16 cellular contexts compared by ENCODE assay signal in genomic region chr2:227860116-227860724, GRCh38. TPM values are rescaled to one million over a fixed set of nuclear protein-coding genes. Genes with fewer than 3 reads are reported as not detected.
DNase-seq lines count a peak whose midpoint lies in the region; ATAC-seq and TF ChIP-seq lines count a peak whose summit lies in the region.
"Had no signal": no experiment of that assay in that cellular context is flagged by ENCODE, and none has a peak within 500 bp of the region (broad histone marks: within the 10 kb centered on the region; RNA-seq: fewer than 3 reads in every experiment).

No MANE protein-coding gene starts in this region.

- no peak overlapping the region for H3K27ac Mint-ChIP-seq in natural killer cell treated with Interleukin-12 subunit alpha and Interleukin-12 subunit beta and Interleukin-15 and Interleukin-18, amount 100 ng/mL, for 72 hours
- no peak overlapping the region for H3K27ac Mint-ChIP-seq in natural killer cell
- peak overlapping the region; percentile 47 for H3K27ac Mint-ChIP-seq in nephron progenitor cell
- H3K27ac Mint-ChIP-seq: activated naive CD8-positive, alpha-beta T cell treated with anti-CD3 and anti-CD28 coated beads, Interleukin-2, amount 50 U/mL, for 24 hours; naive thymus-derived CD4-positive, alpha-beta T cell had no signal

- no peak for TF ChIP-seq CTCF in natural killer cell (IDR thresholded peaks at IDR 0.05)
- no peak for TF ChIP-seq CTCF in nephron progenitor cell (IDR thresholded peaks at IDR 0.05)

- peak; percentile 17 to 33 for ATAC-seq in natural killer cell treated with Interleukin-12 subunit alpha and Interleukin-12 subunit beta and Interleukin-15 and Interleukin-18, amount 100 ng/mL, for 72 hours
- ATAC-seq in natural killer cell = no peak
- ATAC-seq in esophagus mucosa = peak; percentile 79
- ATAC-seq in GM21447 (IDR thresholded peaks at IDR 0.05; ENCODE audit: unreplicated experiment) = no peak
- ATAC-seq in HG03175 (IDR thresholded peaks at IDR 0.05; ENCODE audit: unreplicated experiment) = no peak
- ATAC-seq: activated naive CD8-positive, alpha-beta T cell treated with anti-CD3 and anti-CD28 coated beads, Interleukin-2, amount 50 U/mL, for 24 hours; gastrocnemius medialis; naive thymus-derived CD4-positive, alpha-beta T cell had no signal

- intact Hi-C loops in natural killer cell (cut with micrococcal nuclease) = no loop called here

- no peak for DNase-seq in natural killer cell treated with Interleukin-12 subunit alpha and Interleukin-12 subunit beta and Interleukin-15 and Interleukin-18, amount 100 ng/mL, for 72 hours (ENCODE audit: low spot score)
- DNase-seq in natural killer cell (no peak), nephron progenitor cell (no peak), NCI-H82 (lab: John Stamatoyannopoulos, UW) (no peak)
- DNase-seq in stimulated activated CD4-positive, alpha-beta T cell treated with anti-CD3 and anti-CD28 coated beads, Interleukin-2, amount 100 ng/mL, for 48 hours = no peak
- DNase-seq: activated naive CD8-positive, alpha-beta T cell treated with anti-CD3 and anti-CD28 coated beads, Interleukin-2, amount 50 U/mL, for 24 hours; gastrocnemius medialis; kidney; naive thymus-derived CD4-positive, alpha-beta T cell; NCI-H2171; small intestine had no signal

- no peak overlapping the region for H3K4me3 Mint-ChIP-seq in natural killer cell treated with Interleukin-12 subunit alpha and Interleukin-12 subunit beta and Interleukin-15 and Interleukin-18, amount 100 ng/mL, for 72 hours
- H3K4me3 Mint-ChIP-seq in natural killer cell = no peak overlapping the region
- no peak overlapping the region for H3K4me3 Mint-ChIP-seq in nephron progenitor cell
- H3K4me3 Mint-ChIP-seq: activated naive CD8-positive, alpha-beta T cell treated with anti-CD3 and anti-CD28 coated beads, Interleukin-2, amount 50 U/mL, for 24 hours; naive thymus-derived CD4-positive, alpha-beta T cell had no signal

- no peaks in the 10 kb centered on the region for H3K36me3 Mint-ChIP-seq in natural killer cell treated with Interleukin-12 subunit alpha and Interleukin-12 subunit beta and Interleukin-15 and Interleukin-18, amount 100 ng/mL, for 72 hours
- H3K36me3 Mint-ChIP-seq in natural killer cell (no peaks in the 10 kb centered on the region), nephron progenitor cell (ENCODE audit: low read depth) (no peaks in the 10 kb centered on the region)
- H3K36me3 Mint-ChIP-seq: naive thymus-derived CD4-positive, alpha-beta T cell had no signal

- H3K4me1 Mint-ChIP-seq in natural killer cell treated with Interleukin-12 subunit alpha and Interleukin-12 subunit beta and Interleukin-15 and Interleukin-18, amount 100 ng/mL, for 72 hours (ENCODE audit: low read depth in 2 of 2) = no peaks in the 10 kb centered on the region
- no peaks in the 10 kb centered on the region for H3K4me1 Mint-ChIP-seq in natural killer cell
- peaks cover 5% of the 10 kb centered on the region for H3K4me1 Mint-ChIP-seq in nephron progenitor cell
- H3K4me1 Mint-ChIP-seq: naive thymus-derived CD4-positive, alpha-beta T cell had no signal

- H3K9me3 Mint-ChIP-seq in natural killer cell treated with Interleukin-12 subunit alpha and Interleukin-12 subunit beta and Interleukin-15 and Interleukin-18, amount 100 ng/mL, for 72 hours = no peaks in the 10 kb centered on the region
- no peaks in the 10 kb centered on the region for H3K9me3 Mint-ChIP-seq in natural killer cell
- H3K9me3 Mint-ChIP-seq in nephron progenitor cell = no peaks in the 10 kb centered on the region
- H3K9me3 Mint-ChIP-seq: activated naive CD8-positive, alpha-beta T cell treated with anti-CD3 and anti-CD28 coated beads, Interleukin-2, amount 50 U/mL, for 24 hours; naive thymus-derived CD4-positive, alpha-beta T cell had no signal

- H3K27me3 Mint-ChIP-seq in natural killer cell treated with Interleukin-12 subunit alpha and Interleukin-12 subunit beta and Interleukin-15 and Interleukin-18, amount 100 ng/mL, for 72 hours = peaks cover 2 to 5% of the 10 kb centered on the region in 2 donors
- H3K27me3 Mint-ChIP-seq in natural killer cell (ENCODE audit: low read depth in 2 of 2) = no peaks in the 10 kb centered on the region
- peaks cover 3% of the 10 kb centered on the region for H3K27me3 Mint-ChIP-seq in nephron progenitor cell (ENCODE audit: low read depth, poor library complexity)

RNA-seq across cellular contexts. Expression of gene DAW1, which starts 11.2 kb away (rescaled TPM):
- total RNA-seq in natural killer cell treated with Interleukin-12 subunit alpha and Interleukin-12 subunit beta and Interleukin-15 and Interleukin-18, amount 100 ng/mL, for 72 hours = not detected
- total RNA-seq in natural killer cell (not detected), esophagus mucosa (not detected)
- total RNA-seq: gastrocnemius medialis; naive thymus-derived CD4-positive, alpha-beta T cell; SK-MEL-5 had no signal

RNA-seq across cellular contexts. Expression of gene CCL20, which starts 46.6 kb away (rescaled TPM):
- not detected for total RNA-seq in natural killer cell treated with Interleukin-12 subunit alpha and Interleukin-12 subunit beta and Interleukin-15 and Interleukin-18, amount 100 ng/mL, for 72 hours
- total RNA-seq in natural killer cell (1 to 10 TPM in 1 of 3 donors, not detected in 2; 2.0 TPM), esophagus mucosa (2.8 TPM)
- total RNA-seq: M059J had no signal

Comparison
In these comparisons a context has a peak if more than half of its experiments do, and no peak if none do; other contexts are left out.
1. ATAC-seq: peak in natural killer cell treated with Interleukin-12 subunit alpha and Interleukin-12 subunit beta and Interleukin-15 and Interleukin-18, amount 100 ng/mL, for 72 hours (2 of 2) and esophagus mucosa (single experiment); none in natural killer cell (0 of 3), GM21447 (single experiment) and HG03175 (single experiment).